22 cellular contexts compared by ENCODE assay signal in genomic region chrX:121546317-121546716, GRCh38.
DNase-seq lines count a peak whose midpoint lies in the region; ATAC-seq, FAIRE-seq and TF ChIP-seq lines count a peak whose summit lies in the region.
"Had no signal": no experiment of that assay in that cellular context is flagged by ENCODE, and none has a peak within 500 bp of the region (broad histone marks: within the 10 kb centered on the region; RNA-seq: fewer than 3 reads in every experiment).

No MANE protein-coding gene starts in this region.

- H3K27me3 ChIP-seq in GM12878 (replicated peaks in 1 of 2; ENCODE audit: control insufficient read depth in 2 of 2, insufficient read depth in 2 of 2, low read length in 1 of 2) (no peaks in the 10 kb centered on the region), trophoblast cell (ENCODE audit: insufficient read depth, low read length) (no peaks in the 10 kb centered on the region), thyroid gland (no peaks in the 10 kb centered on the region)
- no peaks in the 10 kb centered on the region for H3K27me3 ChIP-seq in CD8-positive, alpha-beta T cell (ENCODE audit: insufficient read depth, low read length)
- H3K27me3 ChIP-seq: BLaER1 treated with 17β-estradiol and CSF1 and Interleukin-3, amounts not matched to agents 10 nM and 100 nM had no signal

- no peaks in the 10 kb centered on the region for H3K4me1 Mint-ChIP-seq in CD8-positive, alpha-beta T cell (ENCODE audit: low read depth)
- H3K4me1 Mint-ChIP-seq: B cell; CD8-positive, alpha-beta memory T cell had no signal

- H3K9me3 Mint-ChIP-seq in CD8-positive, alpha-beta T cell = peaks cover 5% of the 10 kb centered on the region

- H3K4me3 ChIP-seq in GM12878 (no peak overlapping the region), trophoblast cell (ENCODE audit: low read depth, low read length) (no peak overlapping the region), thyroid gland (replicated peaks in 1 of 3) (no peak overlapping the region)
- no peak overlapping the region for H3K4me3 ChIP-seq in CD8-positive, alpha-beta T cell (ENCODE audit: low read depth, low read length)
- H3K4me3 ChIP-seq: BLaER1 treated with 17β-estradiol and CSF1 and Interleukin-3, amounts not matched to agents 10 nM and 100 nM; GM23248; HAP-1; K562 had no signal

- no peak overlapping the region for H3K14ac ChIP-seq in trophoblast cell (ENCODE audit: low read length)

- no peak overlapping the region for H2BK5ac ChIP-seq in trophoblast cell (ENCODE audit: low read depth, low read length, poor library complexity)

- H3K4me1 ChIP-seq in GM12878 (ENCODE audit: control insufficient read depth, insufficient read depth, low read length) (no peaks in the 10 kb centered on the region), trophoblast cell (ENCODE audit: control insufficient read depth in 1 of 2, insufficient read depth in 2 of 2, low read length in 2 of 2) (no peaks in the 10 kb centered on the region), thyroid gland (no peaks in the 10 kb centered on the region)
- no peaks in the 10 kb centered on the region for H3K4me1 ChIP-seq in CD8-positive, alpha-beta T cell (ENCODE audit: insufficient read depth, low read length)
- H3K4me1 ChIP-seq: BLaER1 treated with 17β-estradiol and CSF1 and Interleukin-3, amounts not matched to agents 10 nM and 100 nM; HAP-1 had no signal

- H3K27ac Mint-ChIP-seq in CD8-positive, alpha-beta T cell = no peak overlapping the region
- H3K27ac Mint-ChIP-seq: B cell; CD8-positive, alpha-beta memory T cell had no signal

- no peak overlapping the region for H3K4me3 Mint-ChIP-seq in CD8-positive, alpha-beta T cell
- H3K4me3 Mint-ChIP-seq: B cell; CD8-positive, alpha-beta memory T cell had no signal

- H4K20me1 ChIP-seq in GM12878 (ENCODE audit: control insufficient read depth, insufficient read depth) = no peaks in the 10 kb centered on the region
- H4K20me1 ChIP-seq: BLaER1 treated with 17β-estradiol and CSF1 and Interleukin-3, amounts not matched to agents 10 nM and 100 nM had no signal

- no peak for TF ChIP-seq RAD21 in GM12878 (IDR thresholded peaks at IDR 0.05; ENCODE audit: insufficient read depth, low read depth, low read length)

- SMC1A ChIA-PET in GM12878 (lab: Charles Lee; ENCODE audit: uncharacterized antibody, unreplicated experiment) = interaction anchor here (1.0 to 1.1 kb wide), 2 partner anchors 37 to 756 kb away, joined by 3 read pairs; no protein-coding TSS in a partner anchor

- H3K36me3 ChIP-seq in GM12878 (ENCODE audit: control insufficient read depth in 2 of 2, insufficient read depth in 2 of 2, low read length in 1 of 2) (no peaks in the 10 kb centered on the region), trophoblast cell (ENCODE audit: control insufficient read depth in 1 of 2, insufficient read depth in 2 of 2, low read length in 2 of 2) (no peaks in the 10 kb centered on the region), thyroid gland (no peaks in the 10 kb centered on the region)
- H3K36me3 ChIP-seq in CD8-positive, alpha-beta T cell (ENCODE audit: insufficient read depth, low read length) = no peaks in the 10 kb centered on the region
- H3K36me3 ChIP-seq: BLaER1 treated with 17β-estradiol and CSF1 and Interleukin-3, amounts not matched to agents 10 nM and 100 nM; HAP-1 had no signal

- in situ Hi-C loops in GM12878 (cut with MboI) = no loop called here

- H3K36me3 Mint-ChIP-seq in CD8-positive, alpha-beta T cell = no peaks in the 10 kb centered on the region
- H3K36me3 Mint-ChIP-seq: CD8-positive, alpha-beta memory T cell had no signal

- no peaks in the 10 kb centered on the region; the same call in 2 of the 3 replicates for H3K9me3 ChIP-seq in GM12878 (replicated peaks; ENCODE audit: control insufficient read depth, insufficient read depth, low read length)
- H3K9me3 ChIP-seq in trophoblast cell (ENCODE audit: insufficient read depth, low read depth, low read length) = no peaks in the 10 kb centered on the region
- H3K9me3 ChIP-seq in thyroid gland = no peaks in the 10 kb centered on the region
- H3K9me3 ChIP-seq in CD8-positive, alpha-beta T cell (ENCODE audit: low read length) = no peaks in the 10 kb centered on the region
- H3K9me3 ChIP-seq: HAP-1 had no signal

- H4K12ac ChIP-seq in trophoblast cell (ENCODE audit: low read depth, low read length) = no peak overlapping the region

- TF ChIP-seq CTCF in GM12878 (IDR thresholded peaks at IDR 0.05 in 2 of 3, conservative IDR thresholded peaks at IDR 0.05 in 1 of 3; ENCODE audit: control insufficient read depth in 2 of 3, extremely low read depth in 1 of 3, insufficient read depth in 1 of 3, low read depth in 3 of 3, low read length in 3 of 3) (no peak), thyroid gland (IDR thresholded peaks at IDR 0.05) (no peak)
- no peak for TF ChIP-seq CTCF in CD8-positive, alpha-beta T cell (IDR thresholded peaks at IDR 0.05)

- no peak overlapping the region for H2BK12ac ChIP-seq in trophoblast cell (ENCODE audit: low read length)

- no peak overlapping the region for H3K4ac ChIP-seq in trophoblast cell (ENCODE audit: low read depth, low read length)

- no peak overlapping the region for H2BK120ac ChIP-seq in trophoblast cell (ENCODE audit: insufficient read depth, low read length, poor library complexity)

- H3K9ac ChIP-seq in GM12878 (ENCODE audit: control insufficient read depth, insufficient read depth, low read length) (no peak overlapping the region), trophoblast cell (ENCODE audit: low read length) (no peak overlapping the region)
- H3K9ac ChIP-seq: BLaER1 treated with 17β-estradiol and CSF1 and Interleukin-3, amounts not matched to agents 10 nM and 100 nM; GM23248 had no signal

- POLR2A ChIA-PET in GM12878 (lab: Charles Lee) = no interaction called here
- POLR2A ChIA-PET in CD8-positive, alpha-beta T cell (lab: Charles Lee) = no interaction called here

- H3K23ac ChIP-seq in trophoblast cell (ENCODE audit: low read length) = no peak overlapping the region

- no peak overlapping the region for H3K27ac ChIP-seq in GM12878 (ENCODE audit: control insufficient read depth, insufficient read depth)
- H3K27ac ChIP-seq in trophoblast cell (ENCODE audit: low read depth, low read length) = no peak overlapping the region
- H3K27ac ChIP-seq in thyroid gland = no peak overlapping the region
- no peak overlapping the region for H3K27ac ChIP-seq in CD8-positive, alpha-beta T cell (ENCODE audit: low read depth, low read length)
- H3K27ac ChIP-seq: BLaER1 treated with 17β-estradiol and CSF1 and Interleukin-3, amounts not matched to agents 10 nM and 100 nM; GM23248 had no signal

- no peak for TF ChIP-seq EP300 in GM12878 (IDR thresholded peaks at IDR 0.05; ENCODE audit: borderline replicate concordance in 1 of 2, control insufficient read depth in 1 of 2, low read depth in 2 of 2, low read length in 2 of 2)

- FAIRE-seq in GM12878 (lab: Jason Lieb, UNC) = no peak
- FAIRE-seq: HTR-8/SVneo, K562 had no signal

- no peak for DNase-seq in GM12878 (ENCODE audit: low read depth, low spot score)
- DNase-seq in trophoblast cell = no peak
- no peak for DNase-seq in thyroid gland
- no peak for DNase-seq in CD8-positive, alpha-beta T cell
- DNase-seq: 8988T; CD8-positive, alpha-beta memory T cell; COR-L47; DMS 273 treated with DMSO at 0.1 percent for 48 hours; DMS53; DND-41; EL; GM23248; IMR-90 had no signal

- no peak overlapping the region for H3K4me2 ChIP-seq in GM12878 (ENCODE audit: control insufficient read depth, insufficient read depth)
- no peak overlapping the region for H3K4me2 ChIP-seq in trophoblast cell (ENCODE audit: low read length)
- H3K4me2 ChIP-seq: BLaER1 treated with 17β-estradiol and CSF1 and Interleukin-3, amounts not matched to agents 10 nM and 100 nM had no signal

- H2AFZ ChIP-seq in GM12878 (ENCODE audit: control insufficient read depth, low read depth, low read length) (no peak overlapping the region), trophoblast cell (ENCODE audit: insufficient read depth, low read length, poor library complexity) (no peak overlapping the region)
- H2AFZ ChIP-seq: GM23248 had no signal

- no TSS peak for BruUV-seq in GM12878 (replicated peaks; lab: Mats Ljungman, UMichigan)

- WGBS in GM12878 (ENCODE audit: insufficient coverage, insufficient replicate concordance, low lambda C conversion rate, missing lambda C conversion rate) = 4% methylated on average over 1 of the region's 1 CpG
- no CpG with 5 or more reads among the region's 1 CpG for WGBS in trophoblast cell (ENCODE audit: extremely low coverage, insufficient coverage, insufficient read length)
- 83% methylated on average over 1 of the region's 1 CpG for WGBS in thyroid gland, 2 donors

- no peak overlapping the region for H2AK5ac ChIP-seq in trophoblast cell (ENCODE audit: low read length)

- RAD21 ChIA-PET in GM12878 (lab: Charles Lee; ENCODE audit: unreplicated experiment) = interaction anchor here (0.8 kb wide), 1 partner anchor 26 kb away, joined by 3 read pairs; no protein-coding TSS in a partner anchor

- H3K79me2 ChIP-seq in GM12878 (ENCODE audit: control insufficient read depth, insufficient read depth, low read length) (no peaks in the 10 kb centered on the region), trophoblast cell (ENCODE audit: control insufficient read depth, insufficient read depth, low read length, poor library complexity) (no peaks in the 10 kb centered on the region)

- intact Hi-C loops in GM12878 (cut with micrococcal nuclease; ENCODE audit: unreplicated experiment) (no loop called here), thyroid gland (cut with DNase I) (no loop called here)
- intact Hi-C loops in CD8-positive, alpha-beta T cell (cut with DNase I, micrococcal nuclease) = no loop called here

- H3K18ac ChIP-seq in trophoblast cell (ENCODE audit: low read length) = no peak overlapping the region

- CTCF ChIA-PET in GM12878 (lab: Yijun Ruan, JAX) = interaction anchor here (0.6 to 2.0 kb wide), 6 partner anchors 11 to 1084 kb away, joined by 3 to 8 read pairs (median 3); no protein-coding TSS in a partner anchor
- CTCF ChIA-PET in CD8-positive, alpha-beta T cell (lab: Charles Lee) = no interaction called here

- peak; percentile 62 for ATAC-seq in GM18502 (IDR thresholded peaks at IDR 0.05; ENCODE audit: poor library complexity, unreplicated experiment)
- ATAC-seq in GM19351 (IDR thresholded peaks at IDR 0.05; ENCODE audit: unreplicated experiment) = peak; percentile 84
- peak; percentile 79 for ATAC-seq in HG02870 (IDR thresholded peaks at IDR 0.05; ENCODE audit: unreplicated experiment)
- peak; percentile 56 for ATAC-seq in GM12878
- ATAC-seq in GM18873 (IDR thresholded peaks at IDR 0.05; ENCODE audit: low FRiP score, unreplicated experiment) = no peak
- ATAC-seq in CD8-positive, alpha-beta T cell = no peak
- ATAC-seq: K562 had no signal

- H4K91ac ChIP-seq in trophoblast cell (ENCODE audit: low read depth, low read length) = no peak overlapping the region

- H3K27me3 Mint-ChIP-seq in CD8-positive, alpha-beta T cell (ENCODE audit: low read depth) = no peaks in the 10 kb centered on the region

- TF ChIP-seq POLR2A in GM12878 (IDR thresholded peaks at IDR 0.05; ENCODE audit: low read depth, low read length) (no peak), thyroid gland (IDR thresholded peaks at IDR 0.05) (no peak)

- no peaks in the 10 kb centered on the region for H3K79me1 ChIP-seq in trophoblast cell (ENCODE audit: low read length)

- no peak overlapping the region for H4K8ac ChIP-seq in trophoblast cell (ENCODE audit: low read depth, low read length)

Comparison
In these comparisons a context has a peak if more than half of its experiments do, and no peak if none do; other contexts are left out.
1. ATAC-seq: peak in GM18502 (single experiment), GM19351 (single experiment), HG02870 (single experiment) and GM12878 (single experiment); none in GM18873 (single experiment) and CD8-positive, alpha-beta T cell (single experiment).